8 cellular contexts compared by ENCODE assay signal in the genomic region with DNA sequence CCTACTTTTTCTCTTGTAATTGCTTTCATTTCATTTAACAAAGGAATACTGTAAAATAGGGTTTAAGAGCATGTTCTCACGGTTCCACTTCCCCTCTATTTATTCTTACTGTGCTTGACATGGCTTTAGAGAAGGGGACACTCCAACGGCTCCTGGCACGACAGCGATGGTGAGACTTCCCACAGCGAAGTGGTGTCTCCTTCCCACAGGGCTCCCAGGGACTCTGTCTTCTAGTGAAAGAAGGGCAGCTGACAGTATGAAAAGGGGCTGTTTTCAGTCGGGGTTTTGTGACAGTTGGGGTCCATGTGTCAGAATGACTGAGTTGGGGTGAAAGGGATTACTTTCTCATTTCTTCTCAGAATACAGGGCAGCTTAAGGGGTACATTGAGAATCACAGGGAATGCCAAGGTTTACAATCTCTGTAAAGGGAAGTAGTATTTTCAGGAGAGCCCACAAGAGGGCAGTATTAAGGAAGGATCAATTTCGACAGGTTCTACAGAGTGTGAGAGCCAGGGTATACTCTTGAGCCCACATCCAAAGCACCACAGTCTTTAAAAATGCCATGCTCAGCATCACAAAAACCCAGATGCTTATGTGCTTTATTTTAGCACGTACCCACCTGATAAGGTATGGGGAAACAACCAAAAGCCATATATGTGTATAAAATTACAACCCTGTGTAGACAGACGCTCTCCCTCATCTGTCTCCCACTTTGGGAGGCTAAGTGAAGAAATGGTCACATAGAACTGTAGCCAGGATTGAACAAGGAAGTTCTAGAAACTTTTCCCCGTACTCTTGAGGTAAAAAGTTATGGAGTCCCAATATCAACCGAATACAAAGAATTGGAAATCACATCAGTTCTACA. TPM values are rescaled to one million over a fixed set of nuclear protein-coding genes. Genes with fewer than 3 reads are reported as not detected.
DNase-seq lines count a peak whose midpoint lies in the region; ATAC-seq, FAIRE-seq and TF ChIP-seq lines count a peak whose summit lies in the region.
"Had no signal": no experiment of that assay in that cellular context is flagged by ENCODE, and none has a peak within 500 bp of the region (broad histone marks: within the 10 kb centered on the region; RNA-seq: fewer than 3 reads in every experiment).

No MANE protein-coding gene starts in this region.

- H3K27ac ChIP-seq in astrocyte (ENCODE audit: low read depth, low read length) (no peak overlapping the region), lower lobe of right lung (no peak overlapping the region)
- no peak overlapping the region for H3K27ac ChIP-seq in CD8-positive, alpha-beta memory T cell (ENCODE audit: low read depth, low read length)

- peaks cover 14% of the 10 kb centered on the region for H3K4me1 ChIP-seq in astrocyte (ENCODE audit: insufficient read depth, low read length)
- H3K4me1 ChIP-seq in lower lobe of right lung: no peaks in the 10 kb centered on the region
- no peaks in the 10 kb centered on the region for H3K4me1 ChIP-seq in CD8-positive, alpha-beta memory T cell (ENCODE audit: insufficient read depth, low read length)

- no peak for FAIRE-seq in astrocyte (lab: Jason Lieb, UNC)

- no peaks in the 10 kb centered on the region for H3K27me3 Mint-ChIP-seq in astrocyte (ENCODE audit: low read depth, unreplicated experiment)
- H3K27me3 Mint-ChIP-seq in CD8-positive, alpha-beta memory T cell: peaks cover 6 to 46% of the 10 kb centered on the region in 2 donors

- no peak overlapping the region for H3K9ac ChIP-seq in astrocyte (ENCODE audit: low read length)

- H3K27me3 ChIP-seq in astrocyte (ENCODE audit: insufficient read depth, low read length): no peaks in the 10 kb centered on the region
- H3K27me3 ChIP-seq in lower lobe of right lung (ENCODE audit: low read depth): peaks cover 6% of the 10 kb centered on the region
- peaks cover 5% of the 10 kb centered on the region for H3K27me3 ChIP-seq in CD8-positive, alpha-beta memory T cell (ENCODE audit: insufficient read depth, low read length, poor library complexity, severe bottlenecking)

- H3K9me3 Mint-ChIP-seq in astrocyte (ENCODE audit: unreplicated experiment): peaks cover 2% of the 10 kb centered on the region
- H3K9me3 Mint-ChIP-seq in CD8-positive, alpha-beta memory T cell: no peaks in the 10 kb centered on the region
- H3K9me3 Mint-ChIP-seq: T-helper 1 cell treated with Interleukin-12 subunit alpha and Interleukin-12 subunit beta and Interleukin-4 antibody, amounts not matched to agents 30 μg/mL and 1 μg/mL, for 36 hours had no signal

- H3K9me3 ChIP-seq in astrocyte (ENCODE audit: insufficient read depth, low read depth, low read length): no peaks in the 10 kb centered on the region
- no peaks in the 10 kb centered on the region for H3K9me3 ChIP-seq in lower lobe of right lung
- H3K9me3 ChIP-seq in CD8-positive, alpha-beta memory T cell (ENCODE audit: low read length): no peaks in the 10 kb centered on the region

- H3K36me3 Mint-ChIP-seq in astrocyte (ENCODE audit: low read depth, unreplicated experiment): no peaks in the 10 kb centered on the region
- no peaks in the 10 kb centered on the region for H3K36me3 Mint-ChIP-seq in CD8-positive, alpha-beta memory T cell

- H3K4me1 Mint-ChIP-seq in astrocyte (ENCODE audit: low read depth, unreplicated experiment): peaks cover 5% of the 10 kb centered on the region
- no peaks in the 10 kb centered on the region for H3K4me1 Mint-ChIP-seq in CD8-positive, alpha-beta memory T cell

- peak; percentile 61 to 63 for ATAC-seq in lower lobe of right lung
- ATAC-seq in HG02884 (IDR thresholded peaks at IDR 0.05; ENCODE audit: unreplicated experiment): no peak

- POLR2A ChIA-PET in CD8-positive, alpha-beta memory T cell (lab: Charles Lee): no interaction called here

- no peak for DNase-seq in GM12864 (ENCODE audit: low read depth)
- peak; percentile 75 for DNase-seq in MV-4-11 (lab: John Stamatoyannopoulos, UW)
- no peak for DNase-seq in astrocyte (ENCODE audit: low read depth)
- DNase-seq in lower lobe of right lung: no peak
- DNase-seq in CD8-positive, alpha-beta memory T cell: no peak
- no peak for DNase-seq in stimulated activated naive CD4-positive, alpha-beta T cell treated with Interleukin-2 at 50 U/mL for 16 hours (lab: John Stamatoyannopoulos, UW)

- H3K4me2 ChIP-seq in astrocyte (ENCODE audit: low read length): no peak overlapping the region

- H3K4me3 Mint-ChIP-seq in astrocyte (ENCODE audit: unreplicated experiment): no peak overlapping the region
- H3K4me3 Mint-ChIP-seq in CD8-positive, alpha-beta memory T cell: no peak overlapping the region
- H3K4me3 Mint-ChIP-seq: T-helper 1 cell treated with Interleukin-12 subunit alpha and Interleukin-12 subunit beta and Interleukin-4 antibody, amounts not matched to agents 30 μg/mL and 1 μg/mL, for 36 hours had no signal

- intact Hi-C loops in lower lobe of right lung (cut with DNase I): no loop called here

- no peaks in the 10 kb centered on the region for H3K79me2 ChIP-seq in astrocyte (ENCODE audit: insufficient read depth, low read length)

- no peak overlapping the region for H2AFZ ChIP-seq in astrocyte (ENCODE audit: low read depth, low read length)

- H3K4me3 ChIP-seq in GM12864 (ENCODE audit: low read depth, low read length) (no peak overlapping the region), astrocyte (ENCODE audit: insufficient read depth, low read depth, low read length) (no peak overlapping the region), lower lobe of right lung (no peak overlapping the region)
- H3K4me3 ChIP-seq in CD8-positive, alpha-beta memory T cell (ENCODE audit: low read length): no peak overlapping the region

- H3K27ac Mint-ChIP-seq in astrocyte (ENCODE audit: unreplicated experiment): no peak overlapping the region
- no peak overlapping the region for H3K27ac Mint-ChIP-seq in CD8-positive, alpha-beta memory T cell
- H3K27ac Mint-ChIP-seq: T-helper 1 cell treated with Interleukin-12 subunit alpha and Interleukin-12 subunit beta and Interleukin-4 antibody, amounts not matched to agents 30 μg/mL and 1 μg/mL, for 36 hours had no signal

- TF ChIP-seq CTCF in GM12864 (IDR thresholded peaks at IDR 0.05; ENCODE audit: low read depth, low read length, missing control alignments): peak; percentile 61
- peak; percentile 54 for TF ChIP-seq CTCF in astrocyte (IDR thresholded peaks at IDR 0.05; ENCODE audit: insufficient read depth, low read depth, low read length)
- TF ChIP-seq CTCF in lower lobe of right lung (IDR thresholded peaks at IDR 0.05): peak; percentile 51

- no peaks in the 10 kb centered on the region for H4K20me1 ChIP-seq in astrocyte (ENCODE audit: insufficient read depth, low read length)

- no peaks in the 10 kb centered on the region for H3K36me3 ChIP-seq in astrocyte (ENCODE audit: insufficient read depth, low read length)
- H3K36me3 ChIP-seq in lower lobe of right lung: no peaks in the 10 kb centered on the region
- no peaks in the 10 kb centered on the region for H3K36me3 ChIP-seq in CD8-positive, alpha-beta memory T cell (ENCODE audit: insufficient read depth, low read length)

- CTCF ChIA-PET in CD8-positive, alpha-beta memory T cell (lab: Charles Lee): no interaction called here

RNA-seq across cellular contexts. Expression of a gene that starts 31.3 kb away (rescaled TPM):
- total RNA-seq in astrocyte: 0.62 and 1.1 TPM in 2 replicates
- 14.6 TPM for total RNA-seq in lower lobe of right lung
- not detected for total RNA-seq in CD8-positive, alpha-beta memory T cell
- not detected for polyA plus RNA-seq in CD8-positive, alpha-beta memory T cell
